17 cellular contexts compared by ENCODE assay signal in genomic region chr11:30045144-30045543, GRCh38.
DNase-seq lines count a peak whose midpoint lies in the region; ATAC-seq and TF ChIP-seq lines count a peak whose summit lies in the region.
"Had no signal": no experiment of that assay in that cellular context is flagged by ENCODE, and none has a peak within 500 bp of the region (broad histone marks: within the 10 kb centered on the region; RNA-seq: fewer than 3 reads in every experiment).

No MANE protein-coding gene starts in this region.

- H3K4me3 ChIP-seq in WERI-Rb-1 (ENCODE audit: low read depth, low read length) (no peak overlapping the region), coronary artery (no peak overlapping the region)
- H3K4me3 ChIP-seq: BLaER1 had no signal

- no peaks in the 10 kb centered on the region for H3K27me3 ChIP-seq in WERI-Rb-1 (ENCODE audit: insufficient read depth, low read depth, severe bottlenecking)
- H3K27me3 ChIP-seq: BE2C, BLaER1 had no signal

- H3K27ac ChIP-seq in WERI-Rb-1 (peak overlapping the region; percentile 44), coronary artery (no peak overlapping the region)
- H3K27ac ChIP-seq: BLaER1 had no signal

- no peaks in the 10 kb centered on the region for H3K36me3 ChIP-seq in WERI-Rb-1
- H3K36me3 ChIP-seq: BE2C, BLaER1 had no signal

- H3K4me3 Mint-ChIP-seq in stimulated activated memory B cell treated with anti-CD40 and anti-IgM and Interleukin-4, amounts not matched to agents 10 μg/mL and 1 μg/mL and 100 μg/mL, for 72 hours: no peak overlapping the region
- H3K4me3 Mint-ChIP-seq: CD14-positive monocyte; CD4-positive, alpha-beta T cell; CD8-positive, alpha-beta T cell had no signal

- no peak overlapping the region for H3K27ac Mint-ChIP-seq in stimulated activated memory B cell treated with anti-CD40 and anti-IgM and Interleukin-4, amounts not matched to agents 10 μg/mL and 1 μg/mL and 100 μg/mL, for 72 hours
- H3K27ac Mint-ChIP-seq: CD14-positive monocyte; CD4-positive, alpha-beta T cell; CD8-positive, alpha-beta T cell had no signal

- no peaks in the 10 kb centered on the region for H3K36me3 Mint-ChIP-seq in stimulated activated memory B cell treated with anti-CD40 and anti-IgM and Interleukin-4, amounts not matched to agents 10 μg/mL and 1 μg/mL and 100 μg/mL, for 72 hours
- H3K36me3 Mint-ChIP-seq: CD14-positive monocyte; CD8-positive, alpha-beta T cell had no signal

- TF ChIP-seq CTCF in WERI-Rb-1 (IDR thresholded peaks at IDR 0.05; ENCODE audit: low read depth, low read length): no peak
- TF ChIP-seq CTCF in coronary artery (IDR thresholded peaks at IDR 0.05): no peak

- no peaks in the 10 kb centered on the region for H3K9me3 Mint-ChIP-seq in stimulated activated memory B cell treated with anti-CD40 and anti-IgM and Interleukin-4, amounts not matched to agents 10 μg/mL and 1 μg/mL and 100 μg/mL, for 72 hours
- H3K9me3 Mint-ChIP-seq: CD4-positive, alpha-beta T cell had no signal

- peak; percentile 6 for ATAC-seq in stimulated activated memory B cell treated with anti-CD40 and anti-IgM and Interleukin-4, amounts not matched to agents 10 μg/mL and 1 μg/mL and 100 μg/mL, for 72 hours
- ATAC-seq: CD8-positive, alpha-beta T cell had no signal

- DNase-seq in WERI-Rb-1: no peak
- peak; percentile 6 for DNase-seq in left kidney (ENCODE audit: low read depth, low spot score)
- DNase-seq in activated CD4-positive, alpha-beta T cell treated with anti-CD3 and anti-CD28 coated beads for 1 hour: no peak
- no peak for DNase-seq in coronary artery (ENCODE audit: low spot score)
- DNase-seq: 8988T; ACHN; BE2C; C1 segment of cervical spinal cord; Caco-2; Calu3; CD4-positive, alpha-beta T cell; CD8-positive, alpha-beta T cell; DMS79 treated with DMSO at 0.1 percent for 48 hours; GF-D8 had no signal

- H3K9me3 ChIP-seq in WERI-Rb-1 (ENCODE audit: severe bottlenecking): no peaks in the 10 kb centered on the region
- H3K9me3 ChIP-seq: BE2C, BLaER1, Caco-2 had no signal

- H3K27me3 Mint-ChIP-seq in stimulated activated memory B cell treated with anti-CD40 and anti-IgM and Interleukin-4, amounts not matched to agents 10 μg/mL and 1 μg/mL and 100 μg/mL, for 72 hours: no peaks in the 10 kb centered on the region
- H3K27me3 Mint-ChIP-seq: CD4-positive, alpha-beta T cell had no signal

- H3K4me1 Mint-ChIP-seq in stimulated activated memory B cell treated with anti-CD40 and anti-IgM and Interleukin-4, amounts not matched to agents 10 μg/mL and 1 μg/mL and 100 μg/mL, for 72 hours: no peaks in the 10 kb centered on the region
- H3K4me1 Mint-ChIP-seq: CD14-positive monocyte had no signal
